ENCODE assay signal across 10 cellular contexts in the genomic region with DNA sequence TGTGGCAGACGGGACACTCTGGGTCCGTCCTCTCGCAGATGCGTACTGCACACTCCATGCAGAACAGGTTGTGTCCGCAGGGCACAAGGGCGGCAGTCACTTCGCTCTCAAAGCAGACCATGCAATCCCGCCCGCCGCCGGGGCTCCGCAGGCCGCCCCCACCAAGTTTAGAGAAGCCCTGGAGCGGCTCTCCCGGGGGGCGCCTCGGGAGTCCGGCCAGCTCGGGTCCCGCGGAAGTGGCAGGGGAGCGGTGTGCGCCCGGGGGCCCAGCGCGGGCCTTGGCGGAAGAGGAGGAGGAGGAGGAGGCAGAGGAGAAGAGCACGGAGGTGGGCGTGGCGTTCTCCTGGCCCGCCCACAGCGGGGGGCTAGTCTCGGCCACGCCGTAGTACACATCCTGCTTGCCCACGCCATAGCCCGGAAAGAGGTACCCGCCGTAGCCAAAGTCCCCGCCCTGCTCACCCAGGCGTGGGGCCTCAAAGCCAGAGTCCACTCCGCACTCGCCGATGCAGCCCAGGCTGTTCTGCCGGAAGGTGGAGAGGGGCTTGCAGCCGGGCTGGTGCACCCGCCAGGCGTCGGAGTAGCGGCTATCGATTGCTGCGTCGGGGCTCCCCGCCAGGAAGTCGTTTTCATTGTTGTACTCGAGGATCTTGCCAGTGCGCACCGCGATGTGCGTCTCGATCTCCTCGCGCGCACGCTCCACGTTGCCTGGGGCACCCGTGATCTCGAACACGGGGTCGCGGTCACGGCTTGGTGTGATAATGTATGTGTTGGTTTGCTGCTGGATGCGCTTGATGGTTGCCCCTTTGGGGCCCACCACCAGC. TPM values are rescaled to one million over a fixed set of nuclear protein-coding genes. Genes with fewer than 3 reads are reported as not detected.
A peak's percentile ranks its signal among the peaks of the same experiment; 100 is the strongest.
DNase-seq lines count a peak whose midpoint lies in the region; ATAC-seq and TF ChIP-seq lines count a peak whose summit lies in the region.
"Had no signal": no experiment of that assay in that cellular context is flagged by ENCODE, and none has a peak within 500 bp of the region (broad histone marks: within the 10 kb centered on the region; RNA-seq: fewer than 3 reads in every experiment).

No MANE protein-coding gene starts in this region.

- H3K4me3 ChIP-seq in breast epithelium = peak overlapping the region; percentile 40 to 68 (median 56)
- peak overlapping the region in 49 of 59 donors; percentile 1 to 59 (median 31) for H3K4me3 ChIP-seq in dorsolateral prefrontal cortex
- no peak overlapping the region for H3K4me3 ChIP-seq in aorta (ENCODE audit: low read length in 2 of 2)

- H3K9me3 Mint-ChIP-seq in MCF 10A (ENCODE audit: unreplicated experiment) (no peaks in the 10 kb centered on the region), mesothelial cell of epicardium (no peaks in the 10 kb centered on the region)

- H3K9me3 ChIP-seq in breast epithelium = no peaks in the 10 kb centered on the region
- no peaks in the 10 kb centered on the region for H3K9me3 ChIP-seq in aorta (ENCODE audit: control insufficient read depth, low read length)
- H3K9me3 ChIP-seq: neutrophil had no signal

- no peaks in the 10 kb centered on the region for H3K36me3 ChIP-seq in breast epithelium
- H3K36me3 ChIP-seq in aorta (ENCODE audit: control insufficient read depth in 1 of 2, insufficient read depth in 2 of 2, low read length in 1 of 2) = no peaks in the 10 kb centered on the region
- H3K36me3 ChIP-seq: neutrophil had no signal

- no TSS peak for BruUV-seq in MCF 10A (replicated peaks; lab: Mats Ljungman, UMichigan)

- H3K4me3 Mint-ChIP-seq in MCF 10A (ENCODE audit: unreplicated experiment) (no peak overlapping the region), mesothelial cell of epicardium (no peak overlapping the region)

- CTCF ChIA-PET in MCF 10A (lab: Yijun Ruan, JAX) = interaction anchor here (0.7 kb wide), 1 partner anchor 851 kb away, joined by 4 read pairs; no protein-coding TSS in a partner anchor

- WGBS in aorta, 2 donors = 75 to 79% methylated on average over 73 of the region's 73 CpGs

- H3K4me1 Mint-ChIP-seq in MCF 10A (ENCODE audit: insufficient read depth, unreplicated experiment) (peaks cover 11% of the 10 kb centered on the region), mesothelial cell of epicardium (peaks cover 69% of the 10 kb centered on the region)

- no peaks in the 10 kb centered on the region for H3K27me3 ChIP-seq in breast epithelium
- no peaks in the 10 kb centered on the region for H3K27me3 ChIP-seq in dorsolateral prefrontal cortex
- no peaks in the 10 kb centered on the region for H3K27me3 ChIP-seq in aorta (ENCODE audit: control insufficient read depth in 1 of 2, insufficient read depth in 2 of 2, low read length in 1 of 2)

- DNase-seq in breast epithelium (ENCODE audit: low spot score in 2 of 2) = peak in 1 of 2 donors; percentile 38
- DNase-seq in MCF 10A (ENCODE audit: unreplicated experiment) = no peak
- no peak for DNase-seq in dorsolateral prefrontal cortex
- no peak for DNase-seq in mesothelial cell of epicardium (ENCODE audit: low spot score in 2 of 2, unreplicated experiment in 2 of 2)
- DNase-seq in aorta = peak in 1 of 2 donors; percentile 82
- DNase-seq in activated gamma-delta T cell (lab: John Stamatoyannopoulos, UW) = no peak
- DNase-seq in DMS153 treated with DMSO at 0.1 percent for 48 hours (lab: John Stamatoyannopoulos, UW; ENCODE audit: unreplicated experiment) = no peak

- H3K4me1 ChIP-seq in breast epithelium (no peaks in the 10 kb centered on the region), aorta (ENCODE audit: control insufficient read depth in 1 of 2, insufficient read depth in 2 of 2, low read length in 2 of 2) (no peaks in the 10 kb centered on the region)

- intact Hi-C loops in breast epithelium (cut with DNase I; ENCODE audit: low total_unique reads) = no loop called here
- intact Hi-C loops in MCF 10A (cut with micrococcal nuclease) = no loop called here
- intact Hi-C loops in dorsolateral prefrontal cortex (cut with DNase I) = no loop called here
- intact Hi-C loops in aorta (cut with DNase I) = no loop called here

- H3K36me3 Mint-ChIP-seq in MCF 10A (ENCODE audit: insufficient read depth, unreplicated experiment) (peaks cover 5% of the 10 kb centered on the region), mesothelial cell of epicardium (peaks cover 21% of the 10 kb centered on the region)

- POLR2A ChIA-PET in MCF 10A (lab: Yijun Ruan, JAX) = no interaction called here

- peak; percentile 68 for ATAC-seq in aorta (ENCODE audit: low FRiP score)
- ATAC-seq in HG03457 (IDR thresholded peaks at IDR 0.05; ENCODE audit: unreplicated experiment) = no peak

- TF ChIP-seq POLR2A in breast epithelium (IDR thresholded peaks at IDR 0.05) = no peak

- no peaks in the 10 kb centered on the region for H3K27me3 Mint-ChIP-seq in MCF 10A (ENCODE audit: insufficient read depth, unreplicated experiment)
- no peaks in the 10 kb centered on the region for H3K27me3 Mint-ChIP-seq in mesothelial cell of epicardium (ENCODE audit: low read depth)

- H3K27ac Mint-ChIP-seq in MCF 10A (ENCODE audit: low read depth, unreplicated experiment) (no peak overlapping the region), mesothelial cell of epicardium (peak overlapping the region; percentile 40)

- peak in 1 of 3 donors; percentile 12 for TF ChIP-seq CTCF in breast epithelium (IDR thresholded peaks at IDR 0.05)
- TF ChIP-seq CTCF in MCF 10A (IDR thresholded peaks at IDR 0.05; ENCODE audit: unreplicated experiment) = no peak
- TF ChIP-seq CTCF in dorsolateral prefrontal cortex (IDR thresholded peaks at IDR 0.05 in 54 of 56, conservative IDR thresholded peaks at IDR 0.05 in 2 of 56; ENCODE audit: low read depth in 1 of 56, partially characterized antibody in 56 of 56) = no peak
- TF ChIP-seq CTCF in mesothelial cell of epicardium (IDR thresholded peaks at IDR 0.05; ENCODE audit: unreplicated experiment) = no peak

- H3K27ac ChIP-seq in breast epithelium (peak overlapping the region; percentile 50 to 76), dorsolateral prefrontal cortex (no peak overlapping the region), aorta (ENCODE audit: low read depth in 1 of 2, low read length in 2 of 2) (no peak overlapping the region)
- H3K27ac ChIP-seq: neutrophil had no signal

RNA-seq across cellular contexts. Expression of a gene that starts 5.4 kb away (rescaled TPM):
- total RNA-seq in breast epithelium (1 to 10 TPM in 2 of 3 donors, under 1 TPM in 1; 0.32 to 1.3 (median 1.3) TPM), MCF 10A (2022) (0.88 and 0.91 TPM in 2 replicates), dorsolateral prefrontal cortex (1 to 10 TPM in 84 of 120 experiments, under 1 TPM in 36; 0.44 to 4.6 (median 1.3) TPM), mesothelial cell of epicardium (107 to 112 TPM (median 112 TPM) in 3 replicates), aorta (1 to 10 TPM; 1.2 to 1.6 TPM)
- polyA plus RNA-seq in aorta = under 1 TPM; 0.03 to 0.13 TPM

RNA-seq across cellular contexts. Expression of a gene that starts 15.9 kb away (rescaled TPM):
- total RNA-seq in breast epithelium = 10 to 100 TPM in 2 of 3 donors, not detected in 1; 40.3 to 68.6 TPM
- total RNA-seq in MCF 10A (2022) = 1.6 and 5.5 TPM in 2 replicates
- 1 to 10 TPM in 44 of 120 experiments, under 1 TPM in 36, not detected in 40; 0.44 to 3.3 (median 1.0) TPM for total RNA-seq in dorsolateral prefrontal cortex
- total RNA-seq in mesothelial cell of epicardium = 51.1 to 52.6 TPM (median 51.2 TPM) in 3 replicates
- total RNA-seq in aorta = not detected
- 10 to 100 TPM in 1 of 2 donors, 1 to 10 TPM in 1; 1.5 to 32.4 TPM for polyA plus RNA-seq in aorta
- polyA plus RNA-seq: AG04450 had no signal

RNA-seq across cellular contexts. Expression of a gene that starts 22.2 kb away (rescaled TPM):
- total RNA-seq in breast epithelium (10 to 100 TPM; 60.7 to 75.5 (median 69.8) TPM), MCF 10A (2022) (88.1 and 104 TPM in 2 replicates), dorsolateral prefrontal cortex (10 to 100 TPM; 26.8 to 59.6 (median 43.5) TPM), mesothelial cell of epicardium (39.2 to 43.4 TPM (median 39.5 TPM) in 3 replicates), aorta (10 to 100 TPM; 31.6 to 41.2 TPM)
- polyA plus RNA-seq in aorta = 100 to 1,000 TPM in 1 of 2 donors, 10 to 100 TPM in 1; 78.3 to 129 TPM

RNA-seq across cellular contexts. Expression of a gene that starts 23.2 kb away (rescaled TPM):
- total RNA-seq in breast epithelium (10 to 100 TPM; 22.1 to 27.1 (median 23.3) TPM), MCF 10A (2022) (49.0 and 51.4 TPM in 2 replicates), dorsolateral prefrontal cortex (10 to 100 TPM; 43.3 to 88.3 (median 64.8) TPM), mesothelial cell of epicardium (61.2 to 66.7 TPM (median 61.9 TPM) in 3 replicates), aorta (10 to 100 TPM; 23.8 to 25.7 TPM)
- polyA plus RNA-seq in aorta = 10 to 100 TPM; 14.5 to 16.0 TPM

RNA-seq across cellular contexts. Expression of a gene that starts 37.7 kb away (rescaled TPM):
- total RNA-seq in breast epithelium = 100 to 1,000 TPM; 292 to 367 (median 319) TPM
- total RNA-seq in MCF 10A (2022) = 620 and 716 TPM in 2 replicates
- total RNA-seq in dorsolateral prefrontal cortex = 100 to 1,000 TPM in 10 of 120 experiments, 10 to 100 TPM in 110; 32.8 to 189 (median 59.9) TPM
- 91.7 to 96.9 TPM (median 92.4 TPM) in 3 replicates for total RNA-seq in mesothelial cell of epicardium
- 1,000 to 10,000 TPM in 1 of 2 donors, 100 to 1,000 TPM in 1; 497 to 1,067 TPM for total RNA-seq in aorta
- 100 to 1,000 TPM in 1 of 2 donors, 10 to 100 TPM in 1; 94.3 to 378 TPM for polyA plus RNA-seq in aorta

Comparison
In these comparisons a context has a peak if more than half of its experiments do, and no peak if none do; other contexts are left out.
1. H3K27ac ChIP-seq: peak in breast epithelium (2 of 2); none in dorsolateral prefrontal cortex (0 of 59) and aorta (0 of 2).
2. H3K4me3 ChIP-seq: peak in breast epithelium (3 of 3) and dorsolateral prefrontal cortex (49 of 59); none in aorta (0 of 2).
3. RNA of a gene that starts 5.4 kb away (total RNA-seq): 107 to 112 TPM in mesothelial cell of epicardium; 1.2 to 1.6 TPM in aorta, 0.44 to 4.6 TPM in dorsolateral prefrontal cortex, 0.32 to 1.3 TPM in breast epithelium and 0.88 to 0.91 TPM in MCF 10A; every median in the first group is over 10 times any median in the second.